In genomic region chrX:101507986-101508385, GRCh38 we compare ENCODE assay signal across 9 cellular contexts. TPM values are rescaled to one million over a fixed set of nuclear protein-coding genes. Genes with fewer than 3 reads are reported as not detected.
"Had no signal": no experiment of that assay in that cellular context is flagged by ENCODE, and none has a peak within 500 bp of the region (broad histone marks: within the 10 kb centered on the region; RNA-seq: fewer than 3 reads in every experiment).

No MANE protein-coding gene starts in this region.

- H3K4me3 ChIP-seq: GM23338, K562 had no signal

- DNase-seq: H9, HCEC 1CT, IMR-90 had no signal

- ATAC-seq: GM23338, K562 had no signal

- FAIRE-seq: H1, H54, HTR-8/SVneo, K562 had no signal

RNA-seq across cellular contexts. Expression of gene ARMCX4, which starts 22.7 kb away (rescaled TPM):
- polyA plus RNA-seq: K562 had no signal

RNA-seq across cellular contexts. Expression of gene ARMCX1, which starts 42.4 kb away (rescaled TPM):
- total RNA-seq: HT-29 had no signal
